11 cellular contexts compared by ENCODE assay signal in the genomic region with DNA sequence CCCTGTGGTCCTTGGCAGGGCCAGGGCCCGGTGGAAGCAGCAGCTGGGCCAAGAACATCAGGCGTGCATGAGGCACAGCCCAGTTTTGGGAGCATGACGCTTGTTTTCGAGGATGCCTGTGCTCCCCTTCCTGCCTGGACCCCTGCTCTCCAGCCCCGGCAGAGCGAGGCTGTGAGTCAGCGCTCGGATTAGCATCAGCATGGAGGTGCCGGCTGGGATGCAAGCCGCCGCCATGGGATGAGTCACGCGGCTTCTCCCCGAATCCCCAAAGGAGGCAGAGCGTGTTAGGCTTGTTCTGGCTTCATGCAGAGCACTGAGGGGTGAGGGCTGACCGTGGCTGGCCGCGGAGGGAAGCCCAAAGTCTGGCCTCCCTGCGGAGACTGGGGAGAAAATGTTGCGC. TPM values are rescaled to one million over a fixed set of nuclear protein-coding genes. Genes with fewer than 3 reads are reported as not detected.
DNase-seq lines count a peak whose midpoint lies in the region; ATAC-seq, FAIRE-seq and TF ChIP-seq lines count a peak whose summit lies in the region.
"Not testable (repeated sequence)": the region's sequence is repeated elsewhere in the genome, so short reads cannot be mapped to it uniquely, and the experiment has no call there.
"Had no signal": no experiment of that assay in that cellular context is flagged by ENCODE, and none has a peak within 500 bp of the region (broad histone marks: within the 10 kb centered on the region; RNA-seq: fewer than 3 reads in every experiment).

No MANE protein-coding gene starts in this region.

- intact Hi-C loops in psoas muscle (cut with DNase I), result not testable (repeated sequence)

- not testable (repeated sequence) for H3K9me3 ChIP-seq in psoas muscle, tibial nerve

- TF ChIP-seq EP300 in tibial nerve (IDR thresholded peaks at IDR 0.05), result not testable (repeated sequence)

- not testable (repeated sequence) for H3K27me3 ChIP-seq in psoas muscle (ENCODE audit: insufficient read depth in 3 of 3, low read length in 2 of 3); tibial nerve

- FAIRE-seq in HTR-8/SVneo (lab: Jason Lieb, UNC), result peak; percentile 48

- not testable (repeated sequence) for H3K4me1 ChIP-seq in psoas muscle, tibial nerve

- WGBS in psoas muscle, 3 donors, result 32 to 33% (median 33%) methylated on average over 13 to 20 of the region's 20 CpGs
- 44 to 65% methylated on average over 10 of the region's 20 CpGs for WGBS in tibial nerve, 2 donors

- TF ChIP-seq POLR2A in tibial nerve (IDR thresholded peaks at IDR 0.05), result not testable (repeated sequence)

- H3K4me3 ChIP-seq in AG10803 (ENCODE audit: low read length); cardiac fibroblast (replicated peaks in 1 of 2; ENCODE audit: low read depth in 2 of 2, low read length in 2 of 2); psoas muscle; tibial nerve: not testable (repeated sequence)

- peak overlapping the region; percentile 16 for H3K27ac ChIP-seq in psoas muscle
- H3K27ac ChIP-seq in tibial nerve, result peak overlapping the region in 2 of 4 donors; percentile 25 to 54

- DNase-seq in AG10803 (ENCODE audit: low read depth) (peak; percentile 24), T1000 (lab: John Stamatoyannopoulos, UW) (peak; percentile 66), cardiac fibroblast (ENCODE audit: low read depth in 2 of 2) (peak; percentile 76 to 87), fibroblast of the conjunctiva (ENCODE audit: low read depth) (peak; percentile 62), iris pigment epithelial cell (ENCODE audit: low read depth) (peak; percentile 51), psoas muscle (peak; percentile 75 to 83), tibial nerve (ENCODE audit: low spot score in 2 of 2) (peak; percentile 17 to 20)
- not testable (repeated sequence) for DNase-seq in HTR-8/SVneo (ENCODE audit: insufficient read length, low spot score)

- H3K36me3 ChIP-seq in psoas muscle (ENCODE audit: insufficient read depth in 1 of 2, low read depth in 1 of 2); tibial nerve: not testable (repeated sequence)

- not testable (repeated sequence) for TF ChIP-seq CTCF in AG10803 (conservative IDR thresholded peaks at IDR 0.05; ENCODE audit: low read length); cardiac fibroblast (IDR thresholded peaks at IDR 0.05; ENCODE audit: low read depth, low read length); psoas muscle (IDR thresholded peaks at IDR 0.05); tibial nerve (IDR thresholded peaks at IDR 0.05)

- peak; percentile 48 to 83 (median 76) for ATAC-seq in psoas muscle

RNA-seq across cellular contexts. Expression of a gene that starts 23.9 kb away (rescaled TPM):
- total RNA-seq in psoas muscle, result under 1 TPM in 3 of 4 donors, not detected in 1; 0.42 to 0.69 (median 0.52) TPM
- 1 to 10 TPM in 1 of 3 donors, under 1 TPM in 2; 0.09 to 1.1 (median 0.42) TPM for polyA plus RNA-seq in psoas muscle
- 10 to 100 TPM in 3 of 4 donors, 1 to 10 TPM in 1; 4.1 to 50.4 (median 22.3) TPM for total RNA-seq in tibial nerve
- total RNA-seq: activated T-helper 17 cell treated with anti-CD3 and anti-CD28 coated beads, Interleukin-2, amount 50 U/mL, for 72 hours; OCI-LY7 had no signal

RNA-seq across cellular contexts. Expression of a gene that starts 53.0 kb away (rescaled TPM):
- total RNA-seq in psoas muscle (1 to 10 TPM in 1 of 4 donors, under 1 TPM in 3; 0.29 to 3.5 (median 0.66) TPM), tibial nerve (1 to 10 TPM; 1.2 to 5.1 (median 3.1) TPM)
- under 1 TPM; 0.46 to 0.87 (median 0.52) TPM for polyA plus RNA-seq in psoas muscle
- total RNA-seq: OCI-LY7, SK-MEL-5 had no signal
